ENCODE assay signal across 8 cellular contexts in the genomic region with DNA sequence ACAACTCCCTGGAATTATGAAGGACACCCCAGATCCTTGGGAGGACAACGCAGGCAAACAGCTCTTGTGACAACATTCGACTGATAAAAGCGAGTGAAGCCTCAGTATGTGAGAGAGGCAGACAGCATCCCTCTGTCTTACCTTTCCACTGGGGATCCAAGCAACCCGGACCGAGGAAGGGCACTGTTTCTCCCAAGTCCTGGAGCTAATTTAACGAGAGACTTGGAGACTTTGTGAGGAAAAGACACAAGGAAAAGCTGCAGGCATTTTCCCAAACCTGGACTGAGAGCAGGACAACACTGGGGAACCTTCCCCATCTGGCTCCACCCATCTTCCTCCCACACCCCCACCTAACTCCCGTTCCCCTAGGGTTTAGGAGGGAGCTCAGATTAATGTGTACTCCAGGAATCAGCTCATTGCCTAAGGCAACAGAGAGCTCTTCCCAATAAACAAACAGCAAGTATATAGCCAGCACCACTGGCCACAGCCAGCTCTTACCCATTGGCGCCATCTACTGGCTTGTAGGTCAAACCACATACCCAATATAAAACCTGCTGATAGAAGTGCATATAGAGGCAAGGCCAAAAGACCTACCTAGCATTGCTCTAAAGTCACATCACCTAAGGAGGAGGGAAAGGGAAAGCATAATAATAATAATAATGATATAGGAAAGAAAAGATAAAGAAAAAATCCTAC.
A peak's percentile ranks its signal among the peaks of the same experiment; 100 is the strongest.
DNase-seq lines count a peak whose midpoint lies in the region; ATAC-seq lines count a peak whose summit lies in the region.
"Not testable (repeated sequence)": the region's sequence is repeated elsewhere in the genome, so short reads cannot be mapped to it uniquely, and the experiment has no call there.

No MANE protein-coding gene starts in this region.

- not testable (repeated sequence) for H3K4me1 ChIP-seq in NT2/D1 (ENCODE audit: insufficient read depth, insufficient read length)

- not testable (repeated sequence) for H3K27ac ChIP-seq in epithelial cell of prostate

- DNase-seq in Daoy (ENCODE audit: low read depth) (peak; percentile 64), KBM-7 (peak; percentile 60), NT2/D1 (ENCODE audit: low read depth, low spot score) (peak; percentile 55), epithelial cell of prostate (ENCODE audit: low read depth, low spot score) (peak; percentile 27), midbrain (lab: John Stamatoyannopoulos, UW) (peak; percentile 16)
- DNase-seq in activated CD8-positive, alpha-beta memory T cell treated with anti-CD3 and anti-CD28 coated beads, Interleukin-2, amount 50 U/mL, for 4 hours, result peak; percentile 37
- peak; percentile 2 for DNase-seq in stimulated activated CD8-positive, alpha-beta memory T cell treated with anti-CD3 and anti-CD28 coated beads, Interleukin-7, amount 100 ng/mL, for 24 hours (ENCODE audit: low read depth)

- ATAC-seq in GM21737 (IDR thresholded peaks at IDR 0.05; ENCODE audit: unreplicated experiment), result peak; percentile 63

- H3K27me3 ChIP-seq in NT2/D1 (ENCODE audit: insufficient read depth, insufficient read length), result not testable (repeated sequence)

- H3K9me3 ChIP-seq in NT2/D1 (ENCODE audit: insufficient read depth, low read length), result not testable (repeated sequence)

- H3K36me3 ChIP-seq in NT2/D1 (ENCODE audit: insufficient read depth, insufficient read length, low read length), result not testable (repeated sequence)

- not testable (repeated sequence) for H3K9ac ChIP-seq in NT2/D1 (ENCODE audit: insufficient read length, low read depth)

- not testable (repeated sequence) for H3K4me3 ChIP-seq in NT2/D1 (ENCODE audit: insufficient read length, low read depth)

- in situ Hi-C loops in KBM-7 (cut with MboI; ENCODE audit: low pct_unique_long_range_greater_than_20kb, low sequenced_read_pairs), result not testable (repeated sequence)

Comparison
In these comparisons a context has a peak if more than half of its experiments do, and no peak if none do; other contexts are left out.
1. DNase-seq: peak in every context shown above with its lines; median percentile 64 in Daoy; 60 in KBM-7; 55 in NT2/D1; 37 in activated CD8-positive, alpha-beta memory T cell treated with anti-CD3 and anti-CD28 coated beads, Interleukin-2, amount 50 U/mL, for 4 hours; 27 in epithelial cell of prostate; 16 in midbrain; 2 in stimulated activated CD8-positive, alpha-beta memory T cell treated with anti-CD3 and anti-CD28 coated beads, Interleukin-7, amount 100 ng/mL, for 24 hours.